Comparison of ENCODE assay signal across 8 cellular contexts in genomic region chr1:184051138-184051484, GRCh38. TPM values are rescaled to one million over a fixed set of nuclear protein-coding genes. Genes with fewer than 3 reads are reported as not detected.
DNase-seq lines count a peak whose midpoint lies in the region; ATAC-seq and TF ChIP-seq lines count a peak whose summit lies in the region.

No MANE protein-coding gene starts in this region.

- no peaks in the 10 kb centered on the region for H3K9me2 ChIP-seq in Loucy (replicated peaks; ENCODE audit: low read depth, low read length)

- ATAC-seq in GM21447 (IDR thresholded peaks at IDR 0.05; ENCODE audit: unreplicated experiment) = no peak
- ATAC-seq in HG03521 (IDR thresholded peaks at IDR 0.05; ENCODE audit: unreplicated experiment) = no peak

- no peaks in the 10 kb centered on the region for H3F3A ChIP-seq in Loucy (ENCODE audit: low read depth)

- H3K36me3 ChIP-seq in Loucy (ENCODE audit: insufficient read depth, low read length) = no peaks in the 10 kb centered on the region
- no peaks in the 10 kb centered on the region for H3K36me3 ChIP-seq in colonic mucosa
- H3K36me3 ChIP-seq in muscle layer of colon (ENCODE audit: insufficient read depth, low read length) = peaks cover 4% of the 10 kb centered on the region

- intact Hi-C loops in colonic mucosa (cut with DNase I) = no loop called here

- H2AFZ ChIP-seq in Loucy (ENCODE audit: low read length) = peak overlapping the region; percentile 98

- no peaks in the 10 kb centered on the region for H3K27me3 ChIP-seq in Loucy (ENCODE audit: insufficient read depth, low read length, poor library complexity, severe bottlenecking)
- no peaks in the 10 kb centered on the region for H3K27me3 ChIP-seq in colonic mucosa
- H3K27me3 ChIP-seq in muscle layer of colon (ENCODE audit: control insufficient read depth in 1 of 2, insufficient read depth in 2 of 2, low read length in 2 of 2) = no peaks in the 10 kb centered on the region

- peak overlapping the region; percentile 83 for H3K9ac ChIP-seq in Loucy (ENCODE audit: low read depth, low read length, poor library complexity, severe bottlenecking)
- peak overlapping the region; percentile 66 to 70 for H3K9ac ChIP-seq in colonic mucosa (ENCODE audit: low read depth in 2 of 2, low read length in 2 of 2)
- peak overlapping the region; percentile 92 for H3K9ac ChIP-seq in muscle layer of colon (ENCODE audit: low read length)

- in situ Hi-C loops in G401 (cut with HindIII; ENCODE audit: low sequenced_read_pairs) = no loop called here

- H3K4me3 ChIP-seq in Loucy (ENCODE audit: low read length, poor library complexity, severe bottlenecking) (peak overlapping the region; percentile 93), colonic mucosa (peak overlapping the region; percentile 89), muscle layer of colon (ENCODE audit: low read depth in 1 of 2, low read length in 2 of 2) (peak overlapping the region; percentile 87 to 95)

- H3K27ac ChIP-seq in colonic mucosa = peak overlapping the region; percentile 67
- peak overlapping the region; percentile 77 for H3K27ac ChIP-seq in muscle layer of colon (ENCODE audit: low read depth, low read length)

- H3K4me1 ChIP-seq in Loucy (ENCODE audit: insufficient read depth, low read length, poor library complexity, severe bottlenecking) (peaks cover 24% of the 10 kb centered on the region), colonic mucosa (no peaks in the 10 kb centered on the region), muscle layer of colon (ENCODE audit: insufficient read depth, low read length) (peaks cover 25% of the 10 kb centered on the region)

- TF ChIP-seq CTCF in Loucy (conservative IDR thresholded peaks at IDR 0.05; ENCODE audit: low read length) (no peak), colonic mucosa (IDR thresholded peaks at IDR 0.05) (no peak)

- H3K9me3 ChIP-seq in Loucy (ENCODE audit: insufficient read depth, low read depth, low read length) (no peaks in the 10 kb centered on the region), colonic mucosa (no peaks in the 10 kb centered on the region), muscle layer of colon (ENCODE audit: low read length) (peaks cover 3% of the 10 kb centered on the region)

- no peaks in the 10 kb centered on the region for H4K20me1 ChIP-seq in Loucy (ENCODE audit: insufficient read depth, low read length, poor library complexity, severe bottlenecking)

- peak overlapping the region; percentile 74 for H3K4me2 ChIP-seq in Loucy (ENCODE audit: low read depth, low read length, poor library complexity, severe bottlenecking)

- peaks cover 22% of the 10 kb centered on the region for H3K79me2 ChIP-seq in Loucy (ENCODE audit: insufficient read depth, low read length)

- DNase-seq in G401 (ENCODE audit: low spot score) (peak; percentile 39), colonic mucosa (no peak), NCI-H82 (lab: John Stamatoyannopoulos, UW) (no peak), NOMO-1 treated with dmso at 0.1 percent for 144 hours (lab: John Stamatoyannopoulos, UW; ENCODE audit: unreplicated experiment) (no peak)

RNA-seq across cellular contexts. Expression of gene TSEN15, which starts 0.4 kb away (rescaled TPM):
- total RNA-seq in G401 (2014; rRNA removed; shearing (Covaris generic)) = 48.0 and 50.5 TPM in 2 replicates
- total RNA-seq in colonic mucosa = 10 to 100 TPM; 13.3 to 18.5 TPM

RNA-seq across cellular contexts. Expression of gene COLGALT2, which starts 13.6 kb away (rescaled TPM):
- 0.31 and 1.0 TPM in 2 replicates for total RNA-seq in G401 (2014; rRNA removed; shearing (Covaris generic))
- under 1 TPM; 0.32 to 0.40 TPM for total RNA-seq in colonic mucosa
